In the genomic region with DNA sequence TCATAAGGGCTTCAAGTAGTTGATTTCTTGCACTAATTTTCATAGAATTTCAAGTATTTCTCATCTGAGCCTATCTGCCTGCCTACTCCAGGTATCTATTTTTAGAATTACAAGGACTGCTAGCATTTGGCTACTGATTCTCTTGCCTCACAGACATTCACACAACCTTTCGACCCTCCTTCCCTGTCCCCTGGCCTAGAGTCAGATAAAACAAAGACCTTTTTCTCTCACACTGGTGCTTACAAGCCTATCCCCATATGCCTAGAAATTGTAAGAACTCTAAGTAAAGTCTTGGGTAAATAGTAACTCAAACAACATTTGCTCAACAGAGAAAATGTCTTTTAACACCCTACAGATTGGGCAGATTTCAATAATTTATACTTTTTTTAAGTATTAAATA, we compare ENCODE assay signal across 15 cellular contexts. TPM values are rescaled to one million over a fixed set of nuclear protein-coding genes. Genes with fewer than 3 reads are reported as not detected.
DNase-seq lines count a peak whose midpoint lies in the region; ATAC-seq and TF ChIP-seq lines count a peak whose summit lies in the region.
"Had no signal": no experiment of that assay in that cellular context is flagged by ENCODE, and none has a peak within 500 bp of the region (broad histone marks: within the 10 kb centered on the region; RNA-seq: fewer than 3 reads in every experiment).

No MANE protein-coding gene starts in this region.

- intact Hi-C loops in psoas muscle (cut with DNase I) = no loop called here

- H3K36me3 ChIP-seq in adipocyte (ENCODE audit: control insufficient read depth, insufficient read depth, low read length, severe bottlenecking) (peaks cover 97% of the 10 kb centered on the region), psoas muscle (ENCODE audit: insufficient read depth in 1 of 2, low read depth in 1 of 2) (peaks cover 4 to 90% of the 10 kb centered on the region in 2 donors), suprapubic skin (peaks cover 65% of the 10 kb centered on the region)

- peak; percentile 3 for DNase-seq in AG10803 (ENCODE audit: low read depth)
- no peak for DNase-seq in adipocyte (ENCODE audit: low read depth)
- DNase-seq in hepatic stellate cell (ENCODE audit: low spot score) = peak; percentile 6
- DNase-seq in psoas muscle = no peak
- no peak for DNase-seq in occipital lobe (lab: John Stamatoyannopoulos, UW)
- no peak for DNase-seq in GM20000 (ENCODE audit: low spot score)
- DNase-seq in suprapubic skin (ENCODE audit: low spot score in 2 of 2) = no peak
- DNase-seq in endothelial cell (ENCODE audit: low spot score) = no peak
- DNase-seq: AML-193, MG63, NCI-H1092 treated with DMSO at 0.1 percent for 48 hours, NCI-H1694 treated with DMSO at 0.1 percent for 48 hours, NCI-H345, NCI-H526 treated with DMSO at 0.1 percent for 48 hours, RPMI8226 had no signal

- peak in 2 of 4 donors; percentile 43 to 54 for ATAC-seq in psoas muscle

- no peaks in the 10 kb centered on the region for H3K27me3 Mint-ChIP-seq in endothelial cell (ENCODE audit: unreplicated experiment)

- H3K27ac Mint-ChIP-seq in endothelial cell (ENCODE audit: unreplicated experiment) = no peak overlapping the region

- TF ChIP-seq CTCF in AG10803 (conservative IDR thresholded peaks at IDR 0.05; ENCODE audit: low read length) (no peak), psoas muscle (IDR thresholded peaks at IDR 0.05) (no peak), GM20000 (IDR thresholded peaks at IDR 0.05; ENCODE audit: extremely low read depth, missing control alignments) (no peak), suprapubic skin (IDR thresholded peaks at IDR 0.05) (no peak), endothelial cell (IDR thresholded peaks at IDR 0.05; ENCODE audit: unreplicated experiment) (no peak)

- WGBS in psoas muscle, 3 donors = 28 to 47% (median 40%) methylated on average over 1 of the region's 1 CpG
- 81% methylated on average over 1 of the region's 1 CpG for WGBS in suprapubic skin

- H3K4me1 ChIP-seq in adipocyte (ENCODE audit: control insufficient read depth, insufficient read depth, low read length) = peaks cover 36% of the 10 kb centered on the region
- H3K4me1 ChIP-seq in psoas muscle = peaks cover 9% of the 10 kb centered on the region
- H3K4me1 ChIP-seq in suprapubic skin = peaks cover 3% of the 10 kb centered on the region

- H3K9ac ChIP-seq in adipocyte (ENCODE audit: low read length) = peak overlapping the region; percentile 36

- peak overlapping the region; percentile 12 for H3K27ac ChIP-seq in psoas muscle
- H3K27ac ChIP-seq in suprapubic skin = no peak overlapping the region

- no peaks in the 10 kb centered on the region for H3K9me3 Mint-ChIP-seq in endothelial cell (ENCODE audit: unreplicated experiment)

- H3K4me1 Mint-ChIP-seq in endothelial cell (ENCODE audit: unreplicated experiment) = no peaks in the 10 kb centered on the region

- TF ChIP-seq EP300 in suprapubic skin (IDR thresholded peaks at IDR 0.05) = no peak

- TF ChIP-seq POLR2A in suprapubic skin (IDR thresholded peaks at IDR 0.05) = no peak

- no peaks in the 10 kb centered on the region for H3K9me3 ChIP-seq in adipocyte (ENCODE audit: control insufficient read depth, low read length)
- H3K9me3 ChIP-seq in psoas muscle = no peaks in the 10 kb centered on the region
- no peaks in the 10 kb centered on the region for H3K9me3 ChIP-seq in suprapubic skin
- H3K9me3 ChIP-seq: MG63 had no signal

- no peaks in the 10 kb centered on the region for H3K27me3 ChIP-seq in adipocyte (replicated peaks; ENCODE audit: control insufficient read depth, insufficient read depth, low read length)
- H3K27me3 ChIP-seq in psoas muscle (ENCODE audit: insufficient read depth in 3 of 3, low read length in 2 of 3) = no peaks in the 10 kb centered on the region
- H3K27me3 ChIP-seq in suprapubic skin = no peaks in the 10 kb centered on the region
- H3K27me3 ChIP-seq: MG63 had no signal

- no peak overlapping the region for H3K4me3 ChIP-seq in AG10803 (ENCODE audit: low read length)
- H3K4me3 ChIP-seq in adipocyte (ENCODE audit: low read length) = no peak overlapping the region
- H3K4me3 ChIP-seq in psoas muscle = no peak overlapping the region
- no peak overlapping the region for H3K4me3 ChIP-seq in suprapubic skin
- H3K4me3 ChIP-seq: MG63 had no signal

- H3K36me3 Mint-ChIP-seq in endothelial cell (ENCODE audit: low read depth, unreplicated experiment) = peaks cover 6% of the 10 kb centered on the region

- H3K4me3 Mint-ChIP-seq in endothelial cell (ENCODE audit: unreplicated experiment) = no peak overlapping the region

RNA-seq across cellular contexts. Expression of gene GPAM, which starts 6.3 kb away (rescaled TPM):
- total RNA-seq in psoas muscle (10 to 100 TPM; 10.2 to 20.1 (median 12.6) TPM), occipital lobe (51.3 TPM), suprapubic skin (10 to 100 TPM in 1 of 4 donors, 1 to 10 TPM in 3; 5.2 to 16.2 (median 6.8) TPM), endothelial cell (ENCODE audit: unreplicated experiment) (11.5 TPM)
- 10 to 100 TPM in 1 of 3 donors, 1 to 10 TPM in 2; 3.2 to 11.9 (median 9.1) TPM for polyA plus RNA-seq in psoas muscle

Comparison
In these comparisons a context has a peak if more than half of its experiments do, and no peak if none do; other contexts are left out.
1. DNase-seq: peak in AG10803 (single experiment) and hepatic stellate cell (single experiment); none in adipocyte (single experiment), psoas muscle (0 of 2), occipital lobe (single experiment), GM20000 (single experiment), suprapubic skin (0 of 2) and endothelial cell (single experiment).